ENCODE assay signal across 8 cellular contexts in the genomic region with DNA sequence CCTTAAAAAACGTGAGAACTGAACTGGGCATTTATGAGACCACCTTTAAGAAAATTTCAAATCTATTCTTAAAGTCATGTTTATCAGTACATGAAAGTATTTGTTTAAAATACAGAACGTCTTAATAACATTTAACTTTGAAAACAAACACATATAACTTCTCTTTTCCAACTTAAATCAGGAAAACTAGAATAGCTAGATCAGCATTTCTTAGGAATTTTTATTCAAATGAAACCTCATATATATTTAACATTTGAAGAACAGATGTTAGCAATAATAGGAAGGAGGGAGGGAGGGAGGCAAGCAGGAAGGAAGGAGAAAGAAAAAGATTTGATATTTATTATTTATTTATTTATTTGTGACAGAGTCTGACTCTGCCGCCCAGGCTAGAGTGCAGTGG.
"Had no signal": no experiment of that assay in that cellular context is flagged by ENCODE, and none has a peak within 500 bp of the region (broad histone marks: within the 10 kb centered on the region; RNA-seq: fewer than 3 reads in every experiment).

No MANE protein-coding gene starts in this region.

- DNase-seq: H9, HCEC 1CT, KBM-7 had no signal

- H3K4me2 ChIP-seq: GM23338, KMS-11 had no signal

- H2AFZ ChIP-seq: GM23338 had no signal

- FAIRE-seq: H1, H54, HTR-8/SVneo had no signal

- H3K4me3 ChIP-seq: GM23338 had no signal

- H3K9ac ChIP-seq: KMS-11 had no signal

- ATAC-seq: GM23338 had no signal

- H3K27ac ChIP-seq: KMS-11 had no signal
